Comparison of ENCODE assay signal across 17 cellular contexts in genomic region chr6:38566295-38566694, GRCh38.
DNase-seq lines count a peak whose midpoint lies in the region; FAIRE-seq lines count a peak whose summit lies in the region.
"Had no signal": no experiment of that assay in that cellular context is flagged by ENCODE, and none has a peak within 500 bp of the region (broad histone marks: within the 10 kb centered on the region; RNA-seq: fewer than 3 reads in every experiment).

No MANE protein-coding gene starts in this region.

- peaks cover 22% of the 10 kb centered on the region for H3K4me1 ChIP-seq in GM23248 (ENCODE audit: insufficient read depth)

- H3K27me3 ChIP-seq in GM23248 (replicated peaks; ENCODE audit: insufficient read depth): no peaks in the 10 kb centered on the region

- in situ Hi-C loops in GM23248 (cut with MboI): no loop called here

- no peak overlapping the region for H3K4me3 ChIP-seq in GM23248

- H3K9ac ChIP-seq in GM23248: no peak overlapping the region

- no peaks in the 10 kb centered on the region for H3K9me2 ChIP-seq in GM23248 (ENCODE audit: insufficient read depth)

- no peak overlapping the region for H3K4me2 ChIP-seq in GM23248 (ENCODE audit: unreplicated experiment)

- peaks cover 22% of the 10 kb centered on the region for H3F3A ChIP-seq in GM23248 (ENCODE audit: insufficient read depth)

- DNase-seq in GM23248 (peak; percentile 14), LHCN-M2 (ENCODE audit: low read depth) (peak; percentile 22), dermis blood vessel endothelial cell (peak; percentile 3), iris pigment epithelial cell (ENCODE audit: low read depth) (peak; percentile 29), NOMO-1 (lab: John Stamatoyannopoulos, UW; ENCODE audit: unreplicated experiment in 2 of 2) (no peak), DMS79 (lab: John Stamatoyannopoulos, UW) (no peak), urothelium cell line (ENCODE audit: low spot score) (no peak)
- DNase-seq: CD8-positive, alpha-beta T cell; COR-L47; DMS153; DND-41; GDM1; GOT3; H9 had no signal

- no peak overlapping the region for H3K27ac ChIP-seq in GM23248

- FAIRE-seq in urothelium cell line (lab: Jason Lieb, UNC): no peak
- FAIRE-seq: GM19239, HepG2, HTR-8/SVneo had no signal

- H3K36me3 ChIP-seq in GM23248 (ENCODE audit: low read depth): no peaks in the 10 kb centered on the region

- 73 to 74% methylated on average over 4 of the region's 4 CpGs for WGBS in GM23248 (ENCODE audit: low coverage in 1 of 2, low lambda C conversion rate in 2 of 2, missing lambda C conversion rate in 2 of 2), 2 experiments

- H3K9me3 ChIP-seq in GM23248 (ENCODE audit: low read depth): no peaks in the 10 kb centered on the region

- H4K20me1 ChIP-seq in GM23248 (ENCODE audit: insufficient read depth): no peaks in the 10 kb centered on the region

- H3K79me2 ChIP-seq in GM23248 (ENCODE audit: insufficient read depth): no peaks in the 10 kb centered on the region

- H2AFZ ChIP-seq in GM23248: no peak overlapping the region

Comparison
In these comparisons a context has a peak if more than half of its experiments do, and no peak if none do; other contexts are left out.
1. DNase-seq: peak in GM23248 (single experiment), LHCN-M2 (single experiment), dermis blood vessel endothelial cell (single experiment) and iris pigment epithelial cell (single experiment); none in NOMO-1 (0 of 2), DMS79 (single experiment) and urothelium cell line (single experiment).